32 cellular contexts compared by ENCODE assay signal in the genomic region with DNA sequence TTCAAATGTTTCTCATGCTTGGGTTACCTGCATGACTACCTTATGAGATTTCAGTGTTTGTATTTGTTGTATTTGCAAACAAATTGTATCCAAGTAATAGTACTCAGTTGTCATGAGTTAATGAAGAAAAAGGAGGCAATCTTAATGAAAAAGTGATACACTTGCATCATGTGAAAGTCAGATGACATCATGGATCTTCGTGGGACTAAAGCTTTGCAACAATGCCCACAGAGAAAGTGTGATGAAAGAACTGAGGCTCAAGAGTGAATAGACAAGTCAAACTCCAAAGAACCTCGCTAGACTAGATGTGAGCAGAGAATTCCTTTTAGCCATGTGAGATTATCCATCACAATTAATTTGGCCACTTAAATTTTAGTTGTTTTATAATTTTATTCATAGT.
"Had no signal": no experiment of that assay in that cellular context is flagged by ENCODE, and none has a peak within 500 bp of the region (broad histone marks: within the 10 kb centered on the region; RNA-seq: fewer than 3 reads in every experiment).

No MANE protein-coding gene starts in this region.

- ATAC-seq: effector memory CD8-positive, alpha-beta T cell; left colon; psoas muscle; stimulated activated memory B cell treated with anti-CD40 and anti-IgM and Interleukin-4, amounts not matched to agents 10 μg/mL and 1 μg/mL and 100 μg/mL, for 72 hours; stimulated activated naive CD8-positive, alpha-beta T cell treated with anti-CD3 and anti-CD28 coated beads, Interleukin-15, amount 100 ng/mL, for 72 hours had no signal

- H3K9ac ChIP-seq: parathyroid adenoma had no signal

- H3K36me3 ChIP-seq: brain microvascular endothelial cell, upper lobe of left lung had no signal

- H2AFZ ChIP-seq: parathyroid adenoma had no signal

- DNase-seq: activated CD4-positive, alpha-beta memory T cell treated with anti-CD3 and anti-CD28 coated beads, Interleukin-2, amount 10 ng/mL, durations not matched to agents 7 days and 5 days; activated CD4-positive, alpha-beta T cell treated with anti-CD3 and anti-CD28 coated beads for 1 hour; activated CD4-positive, alpha-beta T cell treated with anti-CD3 and anti-CD28 coated beads, Interleukin-2, amount 10 ng/mL, durations not matched to agents 7 days and 5 days; activated CD8-positive, alpha-beta memory T cell treated with anti-CD3 and anti-CD28 coated beads, Interleukin-2, amount 50 U/mL, for 48 hours; activated gamma-delta T cell; activated naive CD4-positive, alpha-beta T cell treated with anti-CD3 and anti-CD28 coated beads, Interleukin-2, amount 10 ng/mL, durations not matched to agents 7 days and 5 days; activated naive CD8-positive, alpha-beta T cell treated with anti-CD3 and anti-CD28 coated beads, Interleukin-2, amount 10 ng/mL, durations not matched to agents 7 days and 5 days; activated T-cell treated with anti-CD3 and anti-CD28 coated beads, Interleukin-2, amount 50 U/mL, for 24 hours; amniotic stem cell; brain microvascular endothelial cell; effector memory CD8-positive, alpha-beta T cell; erythroblast; head of caudate nucleus; hippocampal formation; kidney; left colon; midbrain; naive thymus-derived CD4-positive, alpha-beta T cell; nucleus accumbens; psoas muscle; stimulated activated CD4-positive, alpha-beta T cell treated with anti-CD3 and anti-CD28 coated beads, Interleukin-1b, Interleukin-23, amount 100 ng/mL, for 48 hours; stimulated activated CD4-positive, alpha-beta T cell treated with anti-CD3 and anti-CD28 coated beads, Interleukin-4, amount 100 ng/mL, for 4 hours; stimulated activated CD8-positive, alpha-beta memory T cell treated with anti-CD3 and anti-CD28 coated beads, Interleukin-4, amount 100 ng/mL, for 48 hours; stimulated activated naive CD8-positive, alpha-beta T cell treated with anti-CD3 and anti-CD28 coated beads, Interleukin-15, amount 100 ng/mL, for 72 hours; substantia nigra; T1000 had no signal

- H3K4me3 ChIP-seq: coronary artery, psoas muscle, smooth muscle cell, upper lobe of left lung had no signal

- H3K79me2 ChIP-seq: parathyroid adenoma had no signal

- FAIRE-seq: astrocyte, kidney had no signal

- H3K27me3 ChIP-seq: brain microvascular endothelial cell, upper lobe of left lung had no signal

- H3K27ac ChIP-seq: brain microvascular endothelial cell, coronary artery, parathyroid adenoma, psoas muscle, upper lobe of left lung had no signal

- H3K4me1 ChIP-seq: parathyroid adenoma, psoas muscle, upper lobe of left lung had no signal

- H3K9me3 ChIP-seq: psoas muscle had no signal

- H3K4me2 ChIP-seq: smooth muscle cell had no signal
